ENCODE assay signal across 8 cellular contexts in genomic region chr11:46391578-46392420, GRCh38. TPM values are rescaled to one million over a fixed set of nuclear protein-coding genes. Genes with fewer than 3 reads are reported as not detected.
A peak's percentile ranks its signal among the peaks of the same experiment; 100 is the strongest.
DNase-seq lines count a peak whose midpoint lies in the region; ATAC-seq, FAIRE-seq and TF ChIP-seq lines count a peak whose summit lies in the region.

Gene CHRM4, minus strand, starts transcription at chr11:46391776. Its CDS starts 5,219 bp downstream, at chr11:46386557.

- DNase-seq in CD8-positive, alpha-beta T cell, result no peak
- peak; percentile 53 for DNase-seq in GM19239 (ENCODE audit: insufficient read length, low spot score)
- peak; percentile 48 for DNase-seq in NCI-H2171 treated with DMSO at 0.1 percent for 48 hours (lab: John Stamatoyannopoulos, UW)
- DNase-seq in astrocyte of the spinal cord (ENCODE audit: low read depth, low spot score), result no peak
- peak in 1 of 2 donors; percentile 82 for DNase-seq in left lung
- peak in 1 of 2 donors; percentile 62 for DNase-seq in tibial artery

- no peak within 1 kb of the TSS for H3K27ac ChIP-seq in CD8-positive, alpha-beta T cell (ENCODE audit: low read depth, low read length)
- H3K27ac ChIP-seq in left lung (no peak within 1 kb of the TSS), tibial artery (no peak within 1 kb of the TSS)

- H3K4me3 Mint-ChIP-seq in CD8-positive, alpha-beta T cell, result peak within 1 kb of the TSS; percentile 67

- POLR2A ChIA-PET in CD8-positive, alpha-beta T cell (lab: Charles Lee), result no interaction called here

- in situ Hi-C loops in astrocyte of the spinal cord (cut with HindIII; ENCODE audit: low sequenced_read_pairs), result no loop called here

- no peak for TF ChIP-seq CTCF in CD8-positive, alpha-beta T cell (IDR thresholded peaks at IDR 0.05)
- TF ChIP-seq CTCF in astrocyte of the spinal cord (IDR thresholded peaks at IDR 0.05; ENCODE audit: low read depth, low read length) (peak; percentile 46), left lung (IDR thresholded peaks at IDR 0.05) (no peak), tibial artery (IDR thresholded peaks at IDR 0.05) (no peak)

- H3K27me3 ChIP-seq in CD8-positive, alpha-beta T cell (ENCODE audit: insufficient read depth, low read length), result peaks cover 36% of the 10 kb centered on the region
- H3K27me3 ChIP-seq in left lung (peaks cover 48 to 73% of the 10 kb centered on the region in 2 donors), tibial artery (peaks cover 3 to 57% of the 10 kb centered on the region in 2 donors)

- no peak for FAIRE-seq in GM19239 (lab: Jason Lieb, UNC)

- H3K36me3 ChIP-seq in CD8-positive, alpha-beta T cell (ENCODE audit: insufficient read depth, low read length), result no peaks in the 10 kb centered on the region
- peaks cover 0 to 10% of the 10 kb centered on the region in 2 donors for H3K36me3 ChIP-seq in left lung
- peaks cover 0 to 13% (median 5%) of the 10 kb centered on the region in 3 donors for H3K36me3 ChIP-seq in tibial artery

- no peaks in the 10 kb centered on the region for H3K9me3 ChIP-seq in CD8-positive, alpha-beta T cell (ENCODE audit: low read length)
- H3K9me3 ChIP-seq in left lung (no peaks in the 10 kb centered on the region), tibial artery (no peaks in the 10 kb centered on the region)

- H3K36me3 Mint-ChIP-seq in CD8-positive, alpha-beta T cell, result peaks cover 8% of the 10 kb centered on the region

- no peak within 1 kb of the TSS for H3K27ac Mint-ChIP-seq in CD8-positive, alpha-beta T cell

- peaks cover 24% of the 10 kb centered on the region for H3K4me1 Mint-ChIP-seq in CD8-positive, alpha-beta T cell (ENCODE audit: low read depth)

- peaks cover 43% of the 10 kb centered on the region for H3K27me3 Mint-ChIP-seq in CD8-positive, alpha-beta T cell (ENCODE audit: low read depth)

- CTCF ChIA-PET in CD8-positive, alpha-beta T cell (lab: Charles Lee), result no interaction called here

- H3K9me3 Mint-ChIP-seq in CD8-positive, alpha-beta T cell, result no peaks in the 10 kb centered on the region

- peaks cover 26% of the 10 kb centered on the region for H3K4me1 ChIP-seq in CD8-positive, alpha-beta T cell (ENCODE audit: insufficient read depth, low read length)
- H3K4me1 ChIP-seq in left lung (peaks cover 20 to 45% of the 10 kb centered on the region in 2 donors), tibial artery (peaks cover 7 to 43% (median 35%) of the 10 kb centered on the region in 4 donors)

- intact Hi-C loops in CD8-positive, alpha-beta T cell (cut with DNase I, micrococcal nuclease), result loop anchor here in 1 of 2 experiments (5.0 kb wide), 1 partner anchor 504 kb away; the partner anchor contains the start of gene MAPK8IP1
- intact Hi-C loops in left lung (cut with DNase I), result no loop called here
- intact Hi-C loops in tibial artery (cut with DNase I; ENCODE audit: low total_unique reads), result loop anchor here (10.0 kb wide), 2 partner anchors 143 to 223 kb away; partner anchors contain the start of genes ATG13 and HARBI1

- no peak within 1 kb of the TSS for H3K4me3 ChIP-seq in CD8-positive, alpha-beta T cell (ENCODE audit: low read depth, low read length)
- H3K4me3 ChIP-seq in astrocyte of the spinal cord (ENCODE audit: low read depth, low read length) (peak within 1 kb of the TSS; percentile 17), left lung (peak within 1 kb of the TSS; percentile 19 to 34), tibial artery (peak within 1 kb of the TSS; percentile 9 to 30)

- ATAC-seq in CD8-positive, alpha-beta T cell, result no peak
- no peak for ATAC-seq in left lung
- ATAC-seq in HG03159 (IDR thresholded peaks at IDR 0.05; ENCODE audit: unreplicated experiment), result no peak
- ATAC-seq in HG03354 (IDR thresholded peaks at IDR 0.05; ENCODE audit: poor library complexity, severe bottlenecking, unreplicated experiment), result no peak

RNA-seq across cellular contexts. Expression of gene CHRM4, which starts in this region (rescaled TPM):
- total RNA-seq in CD8-positive, alpha-beta T cell, result 1 to 10 TPM; 2.9 to 4.1 TPM
- total RNA-seq in left lung, result not detected

Comparison
In these comparisons a context has a peak if more than half of its experiments do, and no peak if none do; other contexts are left out.
1. DNase-seq: peak in GM19239 (single experiment) and NCI-H2171 treated with DMSO at 0.1 percent for 48 hours (single experiment); none in CD8-positive, alpha-beta T cell (0 of 7) and astrocyte of the spinal cord (single experiment).